ENCODE assay signal across 26 cellular contexts in genomic region chr1:99691175-99691574, GRCh38. TPM values are rescaled to one million over a fixed set of nuclear protein-coding genes. Genes with fewer than 3 reads are reported as not detected.
DNase-seq lines count a peak whose midpoint lies in the region; ATAC-seq and TF ChIP-seq lines count a peak whose summit lies in the region.
"Had no signal": no experiment of that assay in that cellular context is flagged by ENCODE, and none has a peak within 500 bp of the region (broad histone marks: within the 10 kb centered on the region; RNA-seq: fewer than 3 reads in every experiment).

No MANE protein-coding gene starts in this region.

- H2AFZ ChIP-seq in ACC112 (ENCODE audit: low read length, unreplicated experiment) (peak overlapping the region; percentile 3), neural progenitor cell (replicated peaks) (peak overlapping the region; percentile 6)

- no peak overlapping the region for H3K4me2 ChIP-seq in neural progenitor cell

- H3K27me3 ChIP-seq in ACC112 (ENCODE audit: insufficient read depth, low read length) (no peaks in the 10 kb centered on the region), neural progenitor cell (no peaks in the 10 kb centered on the region)
- H3K27me3 ChIP-seq: breast epithelium, upper lobe of right lung had no signal

- H4K20me1 ChIP-seq in neural progenitor cell (ENCODE audit: low read depth): no peaks in the 10 kb centered on the region

- no peaks in the 10 kb centered on the region for H3K9me3 ChIP-seq in neural progenitor cell (ENCODE audit: low read depth)
- H3K9me3 ChIP-seq: breast epithelium, upper lobe of right lung had no signal

- H3F3A ChIP-seq in neural progenitor cell (ENCODE audit: low read depth): no peaks in the 10 kb centered on the region

- H3K27me3 Mint-ChIP-seq in neural progenitor cell (ENCODE audit: insufficient read depth, low read depth): peaks cover 3% of the 10 kb centered on the region

- no peak overlapping the region for H3K4me3 ChIP-seq in ACC112 (ENCODE audit: low read depth, low read length)
- no peak overlapping the region for H3K4me3 ChIP-seq in fibroblast of the aortic adventitia (ENCODE audit: low read depth, low read length)
- H3K4me3 ChIP-seq in neural progenitor cell: no peak overlapping the region
- H3K4me3 ChIP-seq: breast epithelium, coronary artery, SK-N-MC, upper lobe of right lung had no signal

- H3K4me1 ChIP-seq in ACC112 (ENCODE audit: control insufficient read depth, insufficient read depth, low read length, unreplicated experiment) (peaks cover 13% of the 10 kb centered on the region), neural progenitor cell (no peaks in the 10 kb centered on the region)
- H3K4me1 ChIP-seq: breast epithelium, upper lobe of right lung had no signal

- no peak for TF ChIP-seq CTCF in fibroblast of the aortic adventitia (IDR thresholded peaks at IDR 0.05; ENCODE audit: insufficient read depth, low read length)
- no peak for TF ChIP-seq CTCF in neural progenitor cell (IDR thresholded peaks at IDR 0.05)

- no peaks in the 10 kb centered on the region for H3K36me3 ChIP-seq in ACC112 (ENCODE audit: insufficient read depth, low read length)
- no peaks in the 10 kb centered on the region for H3K36me3 ChIP-seq in neural progenitor cell
- H3K36me3 ChIP-seq: breast epithelium, WERI-Rb-1 had no signal

- no peak for ATAC-seq in HG02642 (IDR thresholded peaks at IDR 0.05; ENCODE audit: poor library complexity, unreplicated experiment)
- ATAC-seq: upper lobe of right lung had no signal

- H3K27ac ChIP-seq in ACC112 (ENCODE audit: low read depth, low read length): 0 out of 2 replicates have a peak overlapping the region, but pooled peaks have one; percentile 1
- H3K27ac ChIP-seq in neural progenitor cell: no peak overlapping the region
- H3K27ac ChIP-seq: C4-2B, coronary artery, SK-N-MC, upper lobe of right lung, WERI-Rb-1 had no signal

- no peaks in the 10 kb centered on the region for H3K4me1 Mint-ChIP-seq in neural progenitor cell
- H3K4me1 Mint-ChIP-seq: activated CD4-positive, alpha-beta T cell treated with anti-CD3 and anti-CD28 coated beads, Interleukin-2, amount 10 ng/mL, durations not matched to agents 24 days and 14 days; nephron progenitor cell had no signal

- no peak overlapping the region for H3K4me3 Mint-ChIP-seq in neural progenitor cell
- H3K4me3 Mint-ChIP-seq: activated CD4-positive, alpha-beta T cell treated with anti-CD3 and anti-CD28 coated beads, Interleukin-2, amount 10 ng/mL, durations not matched to agents 24 days and 14 days; nephron progenitor cell; T-helper 2 cell treated with Interferon-gamma antibody and Interleukin-4, amounts not matched to agents 5 μg/mL and 100 μg/mL, for 36 hours had no signal

- no peak overlapping the region for H3K9ac ChIP-seq in neural progenitor cell

- DNase-seq in M059J (ENCODE audit: low read depth): peak; percentile 62
- peak; percentile 13 for DNase-seq in fibroblast of the aortic adventitia (ENCODE audit: low read depth)
- no peak for DNase-seq in neural progenitor cell (ENCODE audit: low spot score)
- no peak for DNase-seq in epidermal melanocyte (ENCODE audit: insufficient read length, low spot score)
- DNase-seq in stimulated activated CD4-positive, alpha-beta T cell treated with anti-CD3 and anti-CD28 coated beads, Interleukin-1b, Interleukin-23, amount 100 ng/mL, for 48 hours: no peak
- no peak for DNase-seq in dedifferentiated amniotic fluid mesenchymal stem cell (ENCODE audit: extremely low spot score)
- DNase-seq: activated naive CD4-positive, alpha-beta T cell treated with Interleukin-2 at 50 U/mL for 16 hours; activated T-cell treated with anti-CD3 and anti-CD28 coated beads, Interleukin-2, amount 50 U/mL, for 48 hours; Calu3; HCEC 1CT; hippocampal formation; NCI-H1092; NCI-H1930; NCI-H69; nephron progenitor cell; posterior cingulate gyrus; upper lobe of right lung; WERI-Rb-1 had no signal

- H3K9me3 Mint-ChIP-seq in neural progenitor cell: no peaks in the 10 kb centered on the region
- H3K9me3 Mint-ChIP-seq: activated CD4-positive, alpha-beta T cell treated with anti-CD3 and anti-CD28 coated beads, Interleukin-2, amount 10 ng/mL, durations not matched to agents 24 days and 14 days; nephron progenitor cell; T-helper 2 cell treated with Interferon-gamma antibody and Interleukin-4, amounts not matched to agents 5 μg/mL and 100 μg/mL, for 36 hours had no signal

- H3K79me2 ChIP-seq in ACC112 (ENCODE audit: control insufficient read depth, insufficient read depth, low read length, unreplicated experiment) (no peaks in the 10 kb centered on the region), neural progenitor cell (ENCODE audit: low read depth) (no peaks in the 10 kb centered on the region)

- no peaks in the 10 kb centered on the region for H3K36me3 Mint-ChIP-seq in neural progenitor cell

- H3K27ac Mint-ChIP-seq in neural progenitor cell: no peak overlapping the region
- H3K27ac Mint-ChIP-seq: activated CD4-positive, alpha-beta T cell treated with anti-CD3 and anti-CD28 coated beads, Interleukin-2, amount 10 ng/mL, durations not matched to agents 24 days and 14 days; nephron progenitor cell; T-helper 2 cell treated with Interferon-gamma antibody and Interleukin-4, amounts not matched to agents 5 μg/mL and 100 μg/mL, for 36 hours had no signal

RNA-seq across cellular contexts. Expression of gene PALMD, which starts 45.3 kb away (rescaled TPM):
- total RNA-seq in M059J (2014; rRNA removed; shearing (Covaris generic)): 10.2 and 11.7 TPM in 2 replicates
- total RNA-seq in fibroblast of the aortic adventitia (ENCODE audit: low replicate concordance): 2.4 and 6.0 TPM in 2 replicates
- not detected in 2 replicates for total RNA-seq in neural progenitor cell (ENCODE audit: low replicate concordance)
- total RNA-seq: activated CD4-positive, alpha-beta T cell treated with anti-CD3 and anti-CD28 coated beads, Interleukin-2, amount 10 ng/mL, durations not matched to agents 24 days and 14 days had no signal

Comparison
In these comparisons a context has a peak if more than half of its experiments do, and no peak if none do; other contexts are left out.
1. DNase-seq: peak in M059J (single experiment) and fibroblast of the aortic adventitia (single experiment); none in neural progenitor cell (single experiment), epidermal melanocyte (single experiment), stimulated activated CD4-positive, alpha-beta T cell treated with anti-CD3 and anti-CD28 coated beads, Interleukin-1b, Interleukin-23, amount 100 ng/mL, for 48 hours (single experiment) and dedifferentiated amniotic fluid mesenchymal stem cell (single experiment).